23 cellular contexts compared by ENCODE assay signal in genomic region chr2:119710281-119710680, GRCh38. TPM values are rescaled to one million over a fixed set of nuclear protein-coding genes. Genes with fewer than 3 reads are reported as not detected.
DNase-seq lines count a peak whose midpoint lies in the region; ATAC-seq and TF ChIP-seq lines count a peak whose summit lies in the region.
"Had no signal": no experiment of that assay in that cellular context is flagged by ENCODE, and none has a peak within 500 bp of the region (broad histone marks: within the 10 kb centered on the region; RNA-seq: fewer than 3 reads in every experiment).

No MANE protein-coding gene starts in this region.

- H2AFZ ChIP-seq in DND-41 (ENCODE audit: low read depth, low read length), result no peak overlapping the region
- H2AFZ ChIP-seq: GM23248 had no signal

- H3K36me3 ChIP-seq in DND-41 (ENCODE audit: insufficient read depth, low read length), result no peaks in the 10 kb centered on the region
- peaks cover 0 to under 1% (median 0%) of the 10 kb centered on the region in 6 donors for H3K36me3 ChIP-seq in spleen
- H3K36me3 ChIP-seq in tibial nerve, result peaks cover 0 to 3% (median 0%) of the 10 kb centered on the region in 3 donors
- H3K36me3 ChIP-seq: MG63, SJCRH30 had no signal

- H3K4me2 ChIP-seq in DND-41 (ENCODE audit: insufficient read depth, low read length), result no peak overlapping the region
- H3K4me2 ChIP-seq: A549 had no signal

- no peak overlapping the region for H3K9ac ChIP-seq in DND-41 (ENCODE audit: low read depth, low read length)
- H3K9ac ChIP-seq: GM23248 had no signal

- ATAC-seq in Right ventricle myocardium superior (ENCODE audit: poor library complexity) (no peak), DND-41 (ENCODE audit: insufficient read depth, low read depth) (peak; percentile 35; the same call in 1 of the 3 replicates)
- ATAC-seq: A549, HepG2, PC-3, SK-N-SH treated with all-trans-retinoic acid at 6 μM for 48 hours, T-helper 17 cell had no signal

- H3K4me1 ChIP-seq in DND-41 (ENCODE audit: insufficient read depth, low read length), result no peaks in the 10 kb centered on the region
- no peaks in the 10 kb centered on the region for H3K4me1 ChIP-seq in spleen
- H3K4me1 ChIP-seq in tibial nerve, result no peaks in the 10 kb centered on the region
- H3K4me1 ChIP-seq: A549, SJCRH30 had no signal

- DNase-seq in cardiac septum (ENCODE audit: low spot score) (peak; percentile 9), Right ventricle myocardium superior (no peak), DND-41 (no peak), NCI-H2171 (lab: John Stamatoyannopoulos, UW) (peak; percentile 60), spleen (peak; percentile 43), tibial nerve (ENCODE audit: low spot score in 2 of 2) (no peak), NCI-H1417 (lab: John Stamatoyannopoulos, UW) (no peak)
- DNase-seq: Calu3; DMS53; GM23248; H7; KBM-7; MG63; NCI-H187; NCI-H2107; NCI-H748 treated with DMSO at 0.1 percent for 48 hours; NK-92 treated with Interleukin-12 subunit alpha and Interleukin-12 subunit beta, amount 100 ng/mL, for 24 hours; PC-3; SJCRH30; T-helper 17 cell had no signal

- TF ChIP-seq CTCF in DND-41 (IDR thresholded peaks at IDR 0.05; ENCODE audit: borderline replicate concordance, extremely low read depth, low read length, poor library complexity, severe bottlenecking) (no peak), spleen (IDR thresholded peaks at IDR 0.05 in 8 of 11, conservative IDR thresholded peaks at IDR 0.05 in 3 of 11) (no peak), tibial nerve (IDR thresholded peaks at IDR 0.05) (no peak)

- H3K9me3 ChIP-seq in DND-41 (ENCODE audit: insufficient read depth, low read length, severe bottlenecking) (no peaks in the 10 kb centered on the region), spleen (peaks cover 0 to 4% (median under 1%) of the 10 kb centered on the region in 8 donors), tibial nerve (peaks cover 0 to 7% (median 0%) of the 10 kb centered on the region in 4 donors)
- H3K9me3 ChIP-seq: MG63, SJCRH30 had no signal

- intact Hi-C loops in cardiac septum (cut with DNase I) (no loop called here), Right ventricle myocardium superior (cut with DNase I) (no loop called here), spleen (cut with DNase I; ENCODE audit: low total_unique reads) (no loop called here)

- H3K4me3 ChIP-seq in DND-41 (ENCODE audit: low read depth in 1 of 2, low read length in 2 of 2) (no peak overlapping the region), spleen (no peak overlapping the region), tibial nerve (no peak overlapping the region)
- H3K4me3 ChIP-seq: A549, GM23248, MG63, SJCRH30 had no signal

- H3K27me3 ChIP-seq in DND-41 (ENCODE audit: insufficient read depth, low read length, poor library complexity), result no peaks in the 10 kb centered on the region
- peaks cover 0 to 9% (median 0%) of the 10 kb centered on the region in 7 donors for H3K27me3 ChIP-seq in spleen (replicated peaks in 1 of 7)
- no peaks in the 10 kb centered on the region for H3K27me3 ChIP-seq in tibial nerve
- H3K27me3 ChIP-seq: MG63, SJCRH30 had no signal

- H3K27ac ChIP-seq in DND-41 (ENCODE audit: low read length) (no peak overlapping the region), spleen (no peak overlapping the region), tibial nerve (no peak overlapping the region)
- H3K27ac ChIP-seq: A549, GM23248, SJCRH30 had no signal

- H4K20me1 ChIP-seq in DND-41 (ENCODE audit: insufficient read depth, low read length), result no peaks in the 10 kb centered on the region

- TF ChIP-seq POLR2A in spleen (IDR thresholded peaks at IDR 0.05) (no peak), tibial nerve (IDR thresholded peaks at IDR 0.05) (no peak)

- no peak for TF ChIP-seq EP300 in tibial nerve (IDR thresholded peaks at IDR 0.05)

- 86 to 92% (median 89%) methylated on average over 8 of the region's 8 CpGs for WGBS in spleen, 5 donors
- WGBS in tibial nerve, 2 donors, result 77 to 87% methylated on average over 8 of the region's 8 CpGs

- H3K79me2 ChIP-seq in DND-41 (ENCODE audit: insufficient read depth, low read length), result no peaks in the 10 kb centered on the region

RNA-seq across cellular contexts. Expression of gene TMEM177, which starts 31.3 kb away (rescaled TPM):
- total RNA-seq in cardiac septum (6.9 TPM), Right ventricle myocardium superior (10.5 TPM), spleen (1 to 10 TPM; 6.6 to 9.5 (median 7.5) TPM), tibial nerve (10 to 100 TPM in 1 of 4 donors, 1 to 10 TPM in 3; 3.9 to 15.3 (median 4.5) TPM)
- 1 to 10 TPM; 3.7 to 8.2 (median 8.0) TPM for polyA plus RNA-seq in spleen

RNA-seq across cellular contexts. Expression of gene PTPN4, which starts 49.4 kb away (rescaled TPM):
- total RNA-seq in cardiac septum (35.7 TPM), Right ventricle myocardium superior (37.6 TPM), spleen (10 to 100 TPM; 32.4 to 50.9 (median 41.5) TPM), tibial nerve (10 to 100 TPM; 15.0 to 45.2 (median 21.1) TPM)
- polyA plus RNA-seq in spleen, result 1 to 10 TPM; 2.4 to 5.6 (median 5.2) TPM

Comparison
In these comparisons a context has a peak if more than half of its experiments do, and no peak if none do; other contexts are left out.
1. DNase-seq: peak in cardiac septum (single experiment), NCI-H2171 (single experiment) and spleen (single experiment); none in Right ventricle myocardium superior (single experiment), DND-41 (single experiment), tibial nerve (0 of 2) and NCI-H1417 (0 of 3).